In genomic region chr10:79183468-79183865, GRCh38 we compare ENCODE assay signal across 15 cellular contexts.
DNase-seq lines count a peak whose midpoint lies in the region; ATAC-seq and TF ChIP-seq lines count a peak whose summit lies in the region.
"Had no signal": no experiment of that assay in that cellular context is flagged by ENCODE, and none has a peak within 500 bp of the region (broad histone marks: within the 10 kb centered on the region; RNA-seq: fewer than 3 reads in every experiment).

No MANE protein-coding gene starts in this region.

- H3K9ac ChIP-seq in BLaER1: no peak overlapping the region
- no peak overlapping the region for H3K9ac ChIP-seq in rectal smooth muscle tissue (ENCODE audit: low read length)

- ATAC-seq in GM19351 (IDR thresholded peaks at IDR 0.05; ENCODE audit: unreplicated experiment) (no peak), HG03439 (IDR thresholded peaks at IDR 0.05; ENCODE audit: unreplicated experiment) (no peak), HG02623 (IDR thresholded peaks at IDR 0.05; ENCODE audit: unreplicated experiment) (no peak)
- ATAC-seq: activated CD8-positive, alpha-beta T cell treated with anti-CD3 and anti-CD28 coated beads, Interleukin-2, amount 10 ng/mL, durations not matched to agents 7 days and 5 days had no signal

- H3K4me3 ChIP-seq in BLaER1: no peak overlapping the region
- H3K4me3 ChIP-seq in PC-9: no peak overlapping the region
- H3K4me3 ChIP-seq in esophagus squamous epithelium: no peak overlapping the region
- H3K4me3 ChIP-seq in rectal smooth muscle tissue (ENCODE audit: low read length): no peak overlapping the region

- no peak overlapping the region for H2AFZ ChIP-seq in PC-9

- intact Hi-C loops in PC-9 (cut with micrococcal nuclease; ENCODE audit: unreplicated experiment): no loop called here
- intact Hi-C loops in esophagus squamous epithelium (cut with DNase I): no loop called here

- TF ChIP-seq POLR2A in esophagus squamous epithelium (IDR thresholded peaks at IDR 0.05): no peak

- H3F3A ChIP-seq in PC-9 (ENCODE audit: insufficient read depth, low read depth): peaks cover 20% of the 10 kb centered on the region; the same call in 1 of the 2 replicates

- no peaks in the 10 kb centered on the region for H3K9me2 ChIP-seq in PC-9 (ENCODE audit: insufficient read depth)

- H4K20me1 ChIP-seq in BLaER1: peaks cover 100% of the 10 kb centered on the region
- no peaks in the 10 kb centered on the region for H4K20me1 ChIP-seq in PC-9 (ENCODE audit: insufficient read depth)

- TF ChIP-seq CTCF in PC-9 (conservative IDR thresholded peaks at IDR 0.05) (no peak), esophagus squamous epithelium (IDR thresholded peaks at IDR 0.05) (no peak)

- H3K4me2 ChIP-seq in BLaER1: peak overlapping the region; percentile 98
- H3K4me2 ChIP-seq in PC-9: peak overlapping the region; percentile 55

- no peaks in the 10 kb centered on the region for H3K9me3 ChIP-seq in BLaER1
- no peaks in the 10 kb centered on the region for H3K9me3 ChIP-seq in PC-9 (ENCODE audit: insufficient read depth, low read depth)
- no peaks in the 10 kb centered on the region for H3K9me3 ChIP-seq in esophagus squamous epithelium

- BruUV-seq in PC-9 (replicated peaks; lab: Mats Ljungman, UMichigan): no TSS peak

- 78 to 94% methylated on average over 5 of the region's 5 CpGs for WGBS in esophagus squamous epithelium, 2 donors

- H3K27ac ChIP-seq in BLaER1: no peak overlapping the region
- peak overlapping the region; percentile 54 for H3K27ac ChIP-seq in PC-9
- H3K27ac ChIP-seq in esophagus squamous epithelium: peak overlapping the region in 3 of 4 donors; percentile 19 to 71 (median 63)
- H3K27ac ChIP-seq in rectal smooth muscle tissue (ENCODE audit: low read depth, low read length): peak overlapping the region; percentile 70

- H3K27me3 ChIP-seq in BLaER1 (no peaks in the 10 kb centered on the region), PC-9 (ENCODE audit: insufficient read depth, low read depth) (no peaks in the 10 kb centered on the region), esophagus squamous epithelium (no peaks in the 10 kb centered on the region), rectal smooth muscle tissue (ENCODE audit: control insufficient read depth, insufficient read depth, low read length) (no peaks in the 10 kb centered on the region)
- H3K27me3 ChIP-seq: brain microvascular endothelial cell had no signal

- no peak for DNase-seq in PC-9
- DNase-seq in esophagus squamous epithelium (lab: John Stamatoyannopoulos, UW): no peak
- no peak for DNase-seq in NCI-H1436 treated with DMSO at 0.1 percent for 48 hours (lab: John Stamatoyannopoulos, UW)
- DNase-seq: activated CD8-positive, alpha-beta T cell treated with anti-CD3 and anti-CD28 coated beads, Interleukin-2, amount 10 ng/mL, durations not matched to agents 7 days and 5 days; activated gamma-delta T cell; DND-41; hippocampal formation; occipital lobe; stimulated activated CD4-positive, alpha-beta T cell treated with anti-CD3 and anti-CD28 coated beads, Interleukin-15, amount 100 ng/mL, for 24 hours had no signal

- H3K4me1 ChIP-seq in BLaER1: peaks cover 99% of the 10 kb centered on the region
- peaks cover 36% of the 10 kb centered on the region for H3K4me1 ChIP-seq in PC-9 (replicated peaks; ENCODE audit: insufficient read depth)
- peaks cover 44 to 100% (median 85%) of the 10 kb centered on the region in 3 donors for H3K4me1 ChIP-seq in esophagus squamous epithelium
- H3K4me1 ChIP-seq in rectal smooth muscle tissue (ENCODE audit: control insufficient read depth, insufficient read depth, low read length): peaks cover 57% of the 10 kb centered on the region

- CTCF ChIA-PET in PC-9 (lab: Charles Lee): interaction anchor here (0.6 kb wide), 1 partner anchor 83 kb away, joined by 9 read pairs; no protein-coding TSS in a partner anchor

- POLR2A ChIA-PET in PC-9 (lab: Charles Lee; ENCODE audit: unreplicated experiment): interaction anchor here (0.7 kb wide), 1 partner anchor 346 kb away, joined by 9 read pairs; no protein-coding TSS in a partner anchor

- H3K79me2 ChIP-seq in PC-9 (ENCODE audit: low read depth): 0 out of 2 replicates have a peak, but pooled peaks cover 6% of the 10 kb centered on the region

- H3K36me3 ChIP-seq in BLaER1 (peaks cover 66% of the 10 kb centered on the region), PC-9 (ENCODE audit: low read depth) (no peaks in the 10 kb centered on the region), esophagus squamous epithelium (peaks cover 0 to 86% (median 5%) of the 10 kb centered on the region in 3 donors), rectal smooth muscle tissue (ENCODE audit: control insufficient read depth, insufficient read depth, low read length) (peaks cover 4% of the 10 kb centered on the region)
